ENCODE assay signal across 8 cellular contexts in genomic region chr6:136031982-136032381, GRCh38.
A peak's percentile ranks its signal among the peaks of the same experiment; 100 is the strongest.
DNase-seq lines count a peak whose midpoint lies in the region; ATAC-seq, FAIRE-seq and TF ChIP-seq lines count a peak whose summit lies in the region.

No MANE protein-coding gene starts in this region.

- H3K4me3 ChIP-seq in K562, result no peak overlapping the region

- in situ Hi-C loops in K562 (cut with MboI), result no loop called here

- intact Hi-C loops in K562 (cut with micrococcal nuclease), result loop anchor here (5.0 kb wide), 1 partner anchor 195 kb away; no protein-coding TSS in a partner anchor

- TF ChIP-seq CTCF in K562 (IDR thresholded peaks at IDR 0.05 in 2 of 3, conservative IDR thresholded peaks at IDR 0.05 in 1 of 3; ENCODE audit: insufficient read depth in 2 of 3, low read depth in 1 of 3, low read length in 3 of 3), result peak; percentile 37 to 51 (median 44); a peak in 5 of 6 replicates

- no TSS peak for BruUV-seq in K562 (replicated peaks; lab: Mats Ljungman, UMichigan)

- H3K4me2 ChIP-seq in K562 (ENCODE audit: insufficient read depth, low read length), result no peak overlapping the region

- POLR2A ChIA-PET in K562 (lab: Yijun Ruan, JAX), result interaction anchor here (0.6 to 2.6 kb wide), 2 partner anchors 10 to 579 kb away, joined by 3 to 8 read pairs; no protein-coding TSS in a partner anchor

- H3K27me3 ChIP-seq in K562 (ENCODE audit: control insufficient read depth in 2 of 2, insufficient read depth in 2 of 2, low read length in 2 of 2), result peaks cover 0 to 12% of the 10 kb centered on the region in 2 experiments; a peak in 2 of 5 replicates

- DNase-seq in D341Med (ENCODE audit: low spot score), result peak; percentile 41
- peak; percentile 41 for DNase-seq in HuH-7 (ENCODE audit: low spot score)
- peak in 3 of 4 experiments; percentile 17 to 30 (median 19) for DNase-seq in K562 (ENCODE audit: extremely low read depth in 1 of 4, low spot score in 3 of 4)
- DNase-seq in lung microvascular endothelial cell (ENCODE audit: low read depth in 2 of 2), result peak; percentile 71 to 72
- no peak for DNase-seq in UCSD-AML1 (lab: John Stamatoyannopoulos, UW; ENCODE audit: unreplicated experiment)
- no peak for DNase-seq in T1000 (lab: John Stamatoyannopoulos, UW)

- FAIRE-seq in K562 (lab: Jason Lieb, UNC), result peak; percentile 78

- no peaks in the 10 kb centered on the region for H3K79me2 ChIP-seq in K562 (ENCODE audit: control insufficient read depth, insufficient read depth, low read length)

- CTCF ChIA-PET in K562 (lab: Yijun Ruan, JAX; ENCODE audit: low intra/inter-chr PET ratio), result no interaction called here

- no peak for TF ChIP-seq POLR2A in K562 (conservative IDR thresholded peaks at IDR 0.05)

- H3K4me1 ChIP-seq in K562 (replicated peaks in 1 of 2; ENCODE audit: control insufficient read depth in 2 of 2, insufficient read depth in 2 of 2, low read length in 2 of 2), result no peaks in the 10 kb centered on the region

- H3K9me1 ChIP-seq in K562 (ENCODE audit: control insufficient read depth, insufficient read depth, low read length), result no peaks in the 10 kb centered on the region

- no peaks in the 10 kb centered on the region for H3K9me3 ChIP-seq in K562 (replicated peaks; ENCODE audit: control insufficient read depth, insufficient read depth, low read depth, low read length)

- H3K36me3 ChIP-seq in K562 (ENCODE audit: control insufficient read depth, insufficient read depth, low read length), result no peaks in the 10 kb centered on the region

- H3K9ac ChIP-seq in K562 (ENCODE audit: insufficient read depth in 1 of 2, low read depth in 2 of 2, low read length in 2 of 2), result no peak overlapping the region

- no peak for TF ChIP-seq EP300 in K562 (IDR thresholded peaks at IDR 0.05; ENCODE audit: low read length)

- no peaks in the 10 kb centered on the region for H4K20me1 ChIP-seq in K562 (replicated peaks; ENCODE audit: control insufficient read depth, insufficient read depth, low read length)

- no peak overlapping the region for H3K27ac ChIP-seq in K562 (ENCODE audit: extremely low read depth, low read depth, low read length)

- TF ChIP-seq RAD21 in K562 (CRISPR knock-in tag; conservative IDR thresholded peaks at IDR 0.05 in 1 of 2, IDR thresholded peaks at IDR 0.05 in 1 of 2), result peak in 1 of 2 experiments; percentile 46; a peak in 3 of 4 replicates

- ATAC-seq in K562 (peak; percentile 81), GM18861 (IDR thresholded peaks at IDR 0.05; ENCODE audit: unreplicated experiment) (no peak), GM21515 (IDR thresholded peaks at IDR 0.05; ENCODE audit: unreplicated experiment) (no peak)

- no peak overlapping the region for H2AFZ ChIP-seq in K562 (ENCODE audit: low read depth, low read length)

TF ChIP-seq in K562, 482 proteins besides CTCF, POLR2A, EP300 and RAD21:
- TF ChIP-seq NFRKB (IDR thresholded peaks at IDR 0.05; ENCODE audit: low read depth) (no peak), CTCFL (IDR thresholded peaks at IDR 0.05; ENCODE audit: borderline replicate concordance, insufficient read depth, low read depth, low read length, poor library complexity, severe bottlenecking) (peak; percentile 24), RBM22 (IDR thresholded peaks at IDR 0.05; ENCODE audit: low read depth, low read length, poor library complexity, severe bottlenecking) (no peak), ARID2 (IDR thresholded peaks at IDR 0.05) (no peak), NR1H2 (CRISPR knock-in tag; IDR thresholded peaks at IDR 0.05) (no peak), RFX5 (IDR thresholded peaks at IDR 0.05; ENCODE audit: low read depth, low read length) (no peak)

Comparison
In these comparisons a context has a peak if more than half of its experiments do, and no peak if none do; other contexts are left out.
1. DNase-seq: peak in D341Med (single experiment), HuH-7 (single experiment), K562 (3 of 4) and lung microvascular endothelial cell (2 of 2); none in UCSD-AML1 (single experiment) and T1000 (single experiment).